ENCODE assay signal across 8 cellular contexts in the genomic region with DNA sequence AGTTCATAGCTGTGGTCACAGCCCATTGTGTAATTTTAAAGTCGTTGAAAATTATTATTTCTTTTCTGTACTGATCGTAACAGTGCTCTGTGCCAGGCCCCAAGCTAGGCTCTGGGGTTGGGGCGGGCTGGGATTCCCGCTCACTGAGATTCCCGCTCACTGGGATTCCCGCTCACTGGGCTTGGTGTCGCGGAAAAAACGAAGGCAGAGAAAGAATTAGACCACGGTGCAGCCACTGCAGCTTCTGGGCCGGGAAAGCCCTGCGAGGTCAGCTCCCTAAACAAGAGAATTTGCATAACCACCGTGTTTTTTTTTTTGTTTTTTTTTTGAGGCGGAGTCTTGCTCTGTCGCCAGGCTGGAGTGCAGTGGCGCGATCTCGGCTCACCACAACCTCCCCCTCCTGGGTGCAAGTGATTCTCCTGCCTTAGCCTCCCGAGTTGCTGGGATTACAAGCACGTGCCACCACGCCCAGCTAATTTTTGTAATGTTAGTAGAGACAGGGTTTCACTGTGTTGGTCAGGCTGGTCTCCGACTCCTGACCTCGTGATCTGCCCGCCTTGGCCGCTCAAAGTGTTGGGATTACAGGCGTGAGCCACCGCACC. TPM values are rescaled to one million over a fixed set of nuclear protein-coding genes. Genes with fewer than 3 reads are reported as not detected.
A peak's percentile ranks its signal among the peaks of the same experiment; 100 is the strongest.
DNase-seq lines count a peak whose midpoint lies in the region; ATAC-seq and TF ChIP-seq lines count a peak whose summit lies in the region.

No MANE protein-coding gene starts in this region.

- H3K4me1 Mint-ChIP-seq in naive thymus-derived CD8-positive, alpha-beta T cell = peaks cover 38 to 94% (median 78%) of the 10 kb centered on the region in 4 donors

- no peak for TF ChIP-seq CTCF in 22Rv1 (IDR thresholded peaks at IDR 0.05)
- no peak for TF ChIP-seq CTCF in colonic mucosa (IDR thresholded peaks at IDR 0.05)

- no peaks in the 10 kb centered on the region for H3K27me3 Mint-ChIP-seq in naive thymus-derived CD8-positive, alpha-beta T cell

- no peaks in the 10 kb centered on the region for H3K9me3 ChIP-seq in colonic mucosa

- peak overlapping the region in 4 of 10 donors; percentile 9 to 38 (median 14) for H3K4me3 Mint-ChIP-seq in naive thymus-derived CD8-positive, alpha-beta T cell

- peak overlapping the region in 5 of 10 donors; percentile 4 to 94 (median 55) for H3K27ac Mint-ChIP-seq in naive thymus-derived CD8-positive, alpha-beta T cell

- H3K27me3 ChIP-seq in colonic mucosa = no peaks in the 10 kb centered on the region

- no peaks in the 10 kb centered on the region for H3K36me3 ChIP-seq in colonic mucosa

- H3K27ac ChIP-seq in 22Rv1 (peak overlapping the region; percentile 17; the same call in 1 of the 2 replicates), colonic mucosa (peak overlapping the region; percentile 39)

- H3K9me3 Mint-ChIP-seq in naive thymus-derived CD8-positive, alpha-beta T cell = no peaks in the 10 kb centered on the region

- POLR2A ChIA-PET in naive thymus-derived CD8-positive, alpha-beta T cell (lab: Charles Lee) = no interaction called here

- H3K4me1 ChIP-seq in colonic mucosa = peaks cover 9% of the 10 kb centered on the region

- ATAC-seq in GM18511 (IDR thresholded peaks at IDR 0.05; ENCODE audit: unreplicated experiment) = peak; percentile 93
- ATAC-seq in HG03280 (IDR thresholded peaks at IDR 0.05; ENCODE audit: unreplicated experiment) = peak; percentile 66
- ATAC-seq in activated CD4-positive, CD25-positive, alpha-beta regulatory T cell treated with anti-CD3 and anti-CD28 coated beads, Interleukin-2, amount 50 U/mL, for 24 hours = no peak
- ATAC-seq in naive thymus-derived CD8-positive, alpha-beta T cell = no peak

- no peak overlapping the region for H3K9ac ChIP-seq in colonic mucosa (ENCODE audit: low read depth in 2 of 2, low read length in 2 of 2)

- DNase-seq in colonic mucosa (no peak), mesenteric fat pad (ENCODE audit: low spot score) (no peak), NAMALWA (ENCODE audit: low spot score) (no peak)
- DNase-seq in naive thymus-derived CD8-positive, alpha-beta T cell = no peak

- intact Hi-C loops in colonic mucosa (cut with DNase I) = no loop called here

- H3K36me3 Mint-ChIP-seq in naive thymus-derived CD8-positive, alpha-beta T cell = peaks cover 0 to 49% (median 3%) of the 10 kb centered on the region in 3 donors

- no peak overlapping the region for H3K4me3 ChIP-seq in colonic mucosa

RNA-seq across cellular contexts. Expression of a gene that starts 31.2 kb away (rescaled TPM):
- total RNA-seq in colonic mucosa (10 to 100 TPM; 29.6 to 30.8 TPM), mesenteric fat pad (30.2 TPM)
- 10 to 100 TPM; 71.5 to 78.5 TPM for total RNA-seq in naive thymus-derived CD8-positive, alpha-beta T cell
- 1 to 10 TPM; 2.3 to 5.6 (median 3.6) TPM for polyA plus RNA-seq in naive thymus-derived CD8-positive, alpha-beta T cell

Comparison
In these comparisons a context has a peak if more than half of its experiments do, and no peak if none do; other contexts are left out.
1. ATAC-seq: peak in GM18511 (single experiment) and HG03280 (single experiment); none in activated CD4-positive, CD25-positive, alpha-beta regulatory T cell treated with anti-CD3 and anti-CD28 coated beads, Interleukin-2, amount 50 U/mL, for 24 hours (0 of 2) and naive thymus-derived CD8-positive, alpha-beta T cell (0 of 2).